ENCODE assay signal across 1 cellular context in the genomic region with DNA sequence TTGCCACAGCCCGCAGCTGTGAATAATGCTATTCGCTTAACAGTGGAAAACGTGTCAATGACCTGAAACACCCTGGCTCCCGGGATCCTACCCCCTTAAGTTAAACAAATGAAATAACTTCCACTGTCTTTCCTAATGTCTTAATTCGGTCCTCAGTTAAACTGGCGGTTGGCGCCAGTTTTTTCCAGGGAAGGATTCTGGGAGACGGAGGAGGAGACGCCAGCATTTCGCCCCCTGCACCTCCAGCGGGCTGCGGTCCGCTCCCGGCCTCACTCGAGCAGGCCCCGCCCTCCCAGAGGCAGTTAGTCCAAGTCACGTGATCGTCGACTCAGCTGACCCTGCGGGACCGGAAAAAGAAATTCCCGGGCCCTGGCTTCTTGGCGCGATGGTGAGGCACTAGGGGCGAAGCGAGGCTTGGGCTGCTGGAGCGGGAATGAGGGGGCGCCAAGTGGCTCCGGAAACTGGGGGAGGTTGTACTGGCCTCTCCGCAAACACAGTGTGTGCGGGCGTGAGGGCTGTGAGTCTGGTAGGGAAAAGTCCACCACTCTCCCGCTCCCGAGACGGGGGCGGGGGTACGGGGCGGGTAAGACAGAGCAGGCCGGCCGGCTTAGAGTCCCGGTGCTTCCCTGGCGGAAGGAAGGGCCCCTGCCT.
A peak's percentile ranks its signal among the peaks of the same experiment; 100 is the strongest.
TF ChIP-seq lines count a peak whose summit lies in the region.

A gene (plus strand): TSS at position 359 of the 651 bp plus-strand sequence. CDS start 27 bp downstream, at position 386.

TF ChIP-seq in GM12878, 131 proteins besides CTCF, POLR2A, EP300 and RAD21 (continues in another document):
- TF ChIP-seq BHLHE40 (IDR thresholded peaks at IDR 0.05; ENCODE audit: borderline replicate concordance in 1 of 2, low read depth in 2 of 2, low read length in 1 of 2) (peak; percentile 61 to 92; a peak in 3 of 4 replicates), FOS (IDR thresholded peaks at IDR 0.05; ENCODE audit: borderline replicate concordance, extremely low read depth, insufficient read length) (peak; percentile 7), TCF3 (IDR thresholded peaks at IDR 0.05; ENCODE audit: borderline replicate concordance, insufficient read depth, low read depth, low read length) (0 out of 2 replicates have a peak, but pooled peaks have one; percentile 14), YY1 (IDR thresholded peaks at IDR 0.05; ENCODE audit: low read depth, low read length) (peak; percentile 68; the same call in 1 of the 2 replicates), GABPA (IDR thresholded peaks at IDR 0.05; ENCODE audit: low read depth) (peak; percentile 67; the same call in 1 of the 2 replicates), MTA3 (IDR thresholded peaks at IDR 0.05; ENCODE audit: borderline replicate concordance, low read length) (no peak), POU2F2 (IDR thresholded peaks at IDR 0.05; ENCODE audit: borderline replicate concordance, low read depth, low read length) (0 out of 3 replicates have a peak, but pooled peaks have one; percentile 35), RAD51 (IDR thresholded peaks at IDR 0.05) (peak; percentile 99), SMC3 (IDR thresholded peaks at IDR 0.05; ENCODE audit: borderline replicate concordance, low read length) (no peak), BCL11A (IDR thresholded peaks at IDR 0.05; ENCODE audit: low read depth, low read length) (no peak), RFX5 (IDR thresholded peaks at IDR 0.05; ENCODE audit: low read depth, low read length) (no peak), TARDBP (IDR thresholded peaks at IDR 0.05; ENCODE audit: borderline replicate concordance) (peak; percentile 80; the same call in 1 of the 2 replicates), TAF1 (IDR thresholded peaks at IDR 0.05; ENCODE audit: borderline replicate concordance, low read depth, low read length) (peak; percentile 36; the same call in 1 of the 2 replicates), TCF12 (IDR thresholded peaks at IDR 0.05; ENCODE audit: low read depth, low read length) (peak; percentile 69; the same call in 1 of the 2 replicates), NBN (IDR thresholded peaks at IDR 0.05) (peak; percentile 67; the same call in 1 of the 2 replicates), ZNF384 (IDR thresholded peaks at IDR 0.05; ENCODE audit: borderline replicate concordance, low read depth, low read length) (no peak), POLR2AphosphoS5 (IDR thresholded peaks at IDR 0.05; ENCODE audit: low read length) (peak; percentile 34; the same call in 1 of the 2 replicates), CREB1 (IDR thresholded peaks at IDR 0.05; ENCODE audit: low read depth) (peak; percentile 58; the same call in 1 of the 2 replicates), RBBP5 (conservative IDR thresholded peaks at IDR 0.05) (no peak), STAT1 (conservative IDR thresholded peaks at IDR 0.05) (no peak), RB1 (IDR thresholded peaks at IDR 0.05; ENCODE audit: borderline replicate concordance) (peak; percentile 94; the same call in 1 of the 2 replicates), SMAD1 (IDR thresholded peaks at IDR 0.05; ENCODE audit: low read depth, partially characterized antibody) (no peak), CHD2 (IDR thresholded peaks at IDR 0.05; ENCODE audit: borderline replicate concordance, low read depth, low read length) (no peak), MXI1 (IDR thresholded peaks at IDR 0.05; ENCODE audit: low read depth, low read length) (no peak)
- TF ChIP-seq, protein P1, sequence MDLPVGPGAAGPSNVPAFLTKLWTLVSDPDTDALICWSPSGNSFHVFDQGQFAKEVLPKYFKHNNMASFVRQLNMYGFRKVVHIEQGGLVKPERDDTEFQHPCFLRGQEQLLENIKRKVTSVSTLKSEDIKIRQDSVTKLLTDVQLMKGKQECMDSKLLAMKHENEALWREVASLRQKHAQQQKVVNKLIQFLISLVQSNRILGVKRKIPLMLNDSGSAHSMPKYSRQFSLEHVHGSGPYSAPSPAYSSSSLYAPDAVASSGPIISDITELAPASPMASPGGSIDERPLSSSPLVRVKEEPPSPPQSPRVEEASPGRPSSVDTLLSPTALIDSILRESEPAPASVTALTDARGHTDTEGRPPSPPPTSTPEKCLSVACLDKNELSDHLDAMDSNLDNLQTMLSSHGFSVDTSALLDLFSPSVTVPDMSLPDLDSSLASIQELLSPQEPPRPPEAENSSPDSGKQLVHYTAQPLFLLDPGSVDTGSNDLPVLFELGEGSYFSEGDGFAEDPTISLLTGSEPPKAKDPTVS (IDR thresholded peaks at IDR 0.05; ENCODE audit: low read depth, low read length): 0 out of 2 replicates have a peak, but pooled peaks have one; percentile 24
- TF ChIP-seq, protein P2, sequence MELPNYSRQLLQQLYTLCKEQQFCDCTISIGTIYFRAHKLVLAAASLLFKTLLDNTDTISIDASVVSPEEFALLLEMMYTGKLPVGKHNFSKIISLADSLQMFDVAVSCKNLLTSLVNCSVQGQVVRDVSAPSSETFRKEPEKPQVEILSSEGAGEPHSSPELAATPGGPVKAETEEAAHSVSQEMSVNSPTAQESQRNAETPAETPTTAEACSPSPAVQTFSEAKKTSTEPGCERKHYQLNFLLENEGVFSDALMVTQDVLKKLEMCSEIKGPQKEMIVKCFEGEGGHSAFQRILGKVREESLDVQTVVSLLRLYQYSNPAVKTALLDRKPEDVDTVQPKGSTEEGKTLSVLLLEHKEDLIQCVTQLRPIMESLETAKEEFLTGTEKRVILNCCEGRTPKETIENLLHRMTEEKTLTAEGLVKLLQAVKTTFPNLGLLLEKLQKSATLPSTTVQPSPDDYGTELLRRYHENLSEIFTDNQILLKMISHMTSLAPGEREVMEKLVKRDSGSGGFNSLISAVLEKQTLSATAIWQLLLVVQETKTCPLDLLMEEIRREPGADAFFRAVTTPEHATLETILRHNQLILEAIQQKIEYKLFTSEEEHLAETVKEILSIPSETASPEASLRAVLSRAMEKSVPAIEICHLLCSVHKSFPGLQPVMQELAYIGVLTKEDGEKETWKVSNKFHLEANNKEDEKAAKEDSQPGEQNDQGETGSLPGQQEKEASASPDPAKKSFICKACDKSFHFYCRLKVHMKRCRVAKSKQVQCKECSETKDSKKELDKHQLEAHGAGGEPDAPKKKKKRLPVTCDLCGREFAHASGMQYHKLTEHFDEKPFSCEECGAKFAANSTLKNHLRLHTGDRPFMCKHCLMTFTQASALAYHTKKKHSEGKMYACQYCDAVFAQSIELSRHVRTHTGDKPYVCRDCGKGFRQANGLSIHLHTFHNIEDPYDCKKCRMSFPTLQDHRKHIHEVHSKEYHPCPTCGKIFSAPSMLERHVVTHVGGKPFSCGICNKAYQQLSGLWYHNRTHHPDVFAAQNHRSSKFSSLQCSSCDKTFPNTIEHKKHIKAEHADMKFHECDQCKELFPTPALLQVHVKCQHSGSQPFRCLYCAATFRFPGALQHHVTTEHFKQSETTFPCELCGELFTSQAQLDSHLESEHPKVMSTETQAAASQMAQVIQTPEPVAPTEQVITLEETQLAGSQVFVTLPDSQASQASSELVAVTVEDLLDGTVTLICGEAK (IDR thresholded peaks at IDR 0.05; ENCODE audit: borderline replicate concordance): peak; percentile 58; the same call in 1 of the 2 replicates
- TF ChIP-seq, protein P3, sequence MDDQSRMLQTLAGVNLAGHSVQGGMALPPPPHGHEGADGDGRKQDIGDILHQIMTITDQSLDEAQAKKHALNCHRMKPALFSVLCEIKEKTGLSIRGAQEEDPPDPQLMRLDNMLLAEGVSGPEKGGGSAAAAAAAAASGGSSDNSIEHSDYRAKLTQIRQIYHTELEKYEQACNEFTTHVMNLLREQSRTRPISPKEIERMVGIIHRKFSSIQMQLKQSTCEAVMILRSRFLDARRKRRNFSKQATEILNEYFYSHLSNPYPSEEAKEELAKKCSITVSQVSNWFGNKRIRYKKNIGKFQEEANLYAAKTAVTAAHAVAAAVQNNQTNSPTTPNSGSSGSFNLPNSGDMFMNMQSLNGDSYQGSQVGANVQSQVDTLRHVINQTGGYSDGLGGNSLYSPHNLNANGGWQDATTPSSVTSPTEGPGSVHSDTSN (IDR thresholded peaks at IDR 0.05; ENCODE audit: insufficient replicate concordance, low read depth, low read length): no peak
- TF ChIP-seq, protein P4, sequence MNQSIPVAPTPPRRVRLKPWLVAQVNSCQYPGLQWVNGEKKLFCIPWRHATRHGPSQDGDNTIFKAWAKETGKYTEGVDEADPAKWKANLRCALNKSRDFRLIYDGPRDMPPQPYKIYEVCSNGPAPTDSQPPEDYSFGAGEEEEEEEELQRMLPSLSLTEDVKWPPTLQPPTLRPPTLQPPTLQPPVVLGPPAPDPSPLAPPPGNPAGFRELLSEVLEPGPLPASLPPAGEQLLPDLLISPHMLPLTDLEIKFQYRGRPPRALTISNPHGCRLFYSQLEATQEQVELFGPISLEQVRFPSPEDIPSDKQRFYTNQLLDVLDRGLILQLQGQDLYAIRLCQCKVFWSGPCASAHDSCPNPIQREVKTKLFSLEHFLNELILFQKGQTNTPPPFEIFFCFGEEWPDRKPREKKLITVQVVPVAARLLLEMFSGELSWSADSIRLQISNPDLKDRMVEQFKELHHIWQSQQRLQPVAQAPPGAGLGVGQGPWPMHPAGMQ (IDR thresholded peaks at IDR 0.05; ENCODE audit: borderline replicate concordance): no peak
- TF ChIP-seq, protein P5, sequence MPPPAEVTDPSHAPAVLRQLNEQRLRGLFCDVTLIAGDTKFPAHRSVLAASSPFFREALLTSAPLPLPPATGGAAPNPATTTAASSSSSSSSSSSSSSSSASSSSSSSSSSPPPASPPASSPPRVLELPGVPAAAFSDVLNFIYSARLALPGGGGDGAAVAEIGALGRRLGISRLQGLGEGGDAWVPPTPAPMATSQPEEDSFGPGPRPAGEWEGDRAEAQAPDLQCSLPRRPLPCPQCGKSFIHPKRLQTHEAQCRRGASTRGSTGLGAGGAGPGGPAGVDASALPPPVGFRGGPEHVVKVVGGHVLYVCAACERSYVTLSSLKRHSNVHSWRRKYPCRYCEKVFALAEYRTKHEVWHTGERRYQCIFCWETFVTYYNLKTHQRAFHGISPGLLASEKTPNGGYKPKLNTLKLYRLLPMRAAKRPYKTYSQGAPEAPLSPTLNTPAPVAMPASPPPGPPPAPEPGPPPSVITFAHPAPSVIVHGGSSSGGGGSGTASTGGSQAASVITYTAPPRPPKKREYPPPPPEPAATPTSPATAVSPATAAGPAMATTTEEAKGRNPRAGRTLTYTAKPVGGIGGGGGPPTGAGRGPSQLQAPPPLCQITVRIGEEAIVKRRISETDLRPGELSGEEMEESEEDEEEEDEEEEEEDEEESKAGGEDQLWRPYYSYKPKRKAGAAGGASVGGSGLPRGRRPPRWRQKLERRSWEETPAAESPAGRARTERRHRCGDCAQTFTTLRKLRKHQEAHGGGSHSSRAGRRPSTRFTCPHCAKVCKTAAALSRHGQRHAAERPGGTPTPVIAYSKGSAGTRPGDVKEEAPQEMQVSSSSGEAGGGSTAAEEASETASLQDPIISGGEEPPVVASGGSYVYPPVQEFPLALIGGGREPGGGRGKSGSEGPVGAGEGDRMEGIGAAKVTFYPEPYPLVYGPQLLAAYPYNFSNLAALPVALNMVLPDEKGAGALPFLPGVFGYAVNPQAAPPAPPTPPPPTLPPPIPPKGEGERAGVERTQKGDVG (CRISPR knock-in tag; IDR thresholded peaks at IDR 0.05): peak; percentile 88
- TF ChIP-seq, protein P6, sequence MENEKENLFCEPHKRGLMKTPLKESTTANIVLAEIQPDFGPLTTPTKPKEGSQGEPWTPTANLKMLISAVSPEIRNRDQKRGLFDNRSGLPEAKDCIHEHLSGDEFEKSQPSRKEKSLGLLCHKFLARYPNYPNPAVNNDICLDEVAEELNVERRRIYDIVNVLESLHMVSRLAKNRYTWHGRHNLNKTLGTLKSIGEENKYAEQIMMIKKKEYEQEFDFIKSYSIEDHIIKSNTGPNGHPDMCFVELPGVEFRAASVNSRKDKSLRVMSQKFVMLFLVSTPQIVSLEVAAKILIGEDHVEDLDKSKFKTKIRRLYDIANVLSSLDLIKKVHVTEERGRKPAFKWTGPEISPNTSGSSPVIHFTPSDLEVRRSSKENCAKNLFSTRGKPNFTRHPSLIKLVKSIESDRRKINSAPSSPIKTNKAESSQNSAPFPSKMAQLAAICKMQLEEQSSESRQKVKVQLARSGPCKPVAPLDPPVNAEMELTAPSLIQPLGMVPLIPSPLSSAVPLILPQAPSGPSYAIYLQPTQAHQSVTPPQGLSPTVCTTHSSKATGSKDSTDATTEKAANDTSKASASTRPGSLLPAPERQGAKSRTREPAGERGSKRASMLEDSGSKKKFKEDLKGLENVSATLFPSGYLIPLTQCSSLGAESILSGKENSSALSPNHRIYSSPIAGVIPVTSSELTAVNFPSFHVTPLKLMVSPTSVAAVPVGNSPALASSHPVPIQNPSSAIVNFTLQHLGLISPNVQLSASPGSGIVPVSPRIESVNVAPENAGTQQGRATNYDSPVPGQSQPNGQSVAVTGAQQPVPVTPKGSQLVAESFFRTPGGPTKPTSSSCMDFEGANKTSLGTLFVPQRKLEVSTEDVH (IDR thresholded peaks at IDR 0.05; ENCODE audit: low read depth, partially characterized antibody): peak; percentile 63
- TF ChIP-seq, protein P7, sequence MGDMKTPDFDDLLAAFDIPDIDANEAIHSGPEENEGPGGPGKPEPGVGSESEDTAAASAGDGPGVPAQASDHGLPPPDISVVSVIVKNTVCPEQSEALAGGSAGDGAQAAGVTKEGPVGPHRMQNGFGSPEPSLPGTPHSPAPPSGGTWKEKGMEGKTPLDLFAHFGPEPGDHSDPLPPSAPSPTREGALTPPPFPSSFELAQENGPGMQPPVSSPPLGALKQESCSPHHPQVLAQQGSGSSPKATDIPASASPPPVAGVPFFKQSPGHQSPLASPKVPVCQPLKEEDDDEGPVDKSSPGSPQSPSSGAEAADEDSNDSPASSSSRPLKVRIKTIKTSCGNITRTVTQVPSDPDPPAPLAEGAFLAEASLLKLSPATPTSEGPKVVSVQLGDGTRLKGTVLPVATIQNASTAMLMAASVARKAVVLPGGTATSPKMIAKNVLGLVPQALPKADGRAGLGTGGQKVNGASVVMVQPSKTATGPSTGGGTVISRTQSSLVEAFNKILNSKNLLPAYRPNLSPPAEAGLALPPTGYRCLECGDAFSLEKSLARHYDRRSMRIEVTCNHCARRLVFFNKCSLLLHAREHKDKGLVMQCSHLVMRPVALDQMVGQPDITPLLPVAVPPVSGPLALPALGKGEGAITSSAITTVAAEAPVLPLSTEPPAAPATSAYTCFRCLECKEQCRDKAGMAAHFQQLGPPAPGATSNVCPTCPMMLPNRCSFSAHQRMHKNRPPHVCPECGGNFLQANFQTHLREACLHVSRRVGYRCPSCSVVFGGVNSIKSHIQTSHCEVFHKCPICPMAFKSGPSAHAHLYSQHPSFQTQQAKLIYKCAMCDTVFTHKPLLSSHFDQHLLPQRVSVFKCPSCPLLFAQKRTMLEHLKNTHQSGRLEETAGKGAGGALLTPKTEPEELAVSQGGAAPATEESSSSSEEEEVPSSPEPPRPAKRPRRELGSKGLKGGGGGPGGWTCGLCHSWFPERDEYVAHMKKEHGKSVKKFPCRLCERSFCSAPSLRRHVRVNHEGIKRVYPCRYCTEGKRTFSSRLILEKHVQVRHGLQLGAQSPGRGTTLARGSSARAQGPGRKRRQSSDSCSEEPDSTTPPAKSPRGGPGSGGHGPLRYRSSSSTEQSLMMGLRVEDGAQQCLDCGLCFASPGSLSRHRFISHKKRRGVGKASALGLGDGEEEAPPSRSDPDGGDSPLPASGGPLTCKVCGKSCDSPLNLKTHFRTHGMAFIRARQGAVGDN (IDR thresholded peaks at IDR 0.05): peak; percentile 16; the same call in 1 of the 2 replicates
